Comparison of ENCODE assay signal across 1 cellular context in genomic region chr18:55862693-55863485, GRCh38.
TF ChIP-seq lines count a peak whose summit lies in the region.

No MANE protein-coding gene starts in this region.

TF ChIP-seq in IMR-90, 13 proteins besides CTCF, POLR2A, EP300 and RAD21 (continued from another document):
- TF ChIP-seq RCOR1 (IDR thresholded peaks at IDR 0.05; ENCODE audit: insufficient replicate concordance, low read length) = no peak
- TF ChIP-seq NFE2L2 (IDR thresholded peaks at IDR 0.05; ENCODE audit: low read depth, low read length) = no peak
- no peak for TF ChIP-seq RFX5 (IDR thresholded peaks at IDR 0.05; ENCODE audit: low read depth, low read length)
- TF ChIP-seq FOS (IDR thresholded peaks at IDR 0.05; ENCODE audit: low read depth, low read length) = no peak
- TF ChIP-seq BHLHE40 (IDR thresholded peaks at IDR 0.05; ENCODE audit: low read depth, low read length) = no peak
- TF ChIP-seq MAZ (IDR thresholded peaks at IDR 0.05; ENCODE audit: borderline replicate concordance, low read depth, low read length) = no peak
- TF ChIP-seq ELK1 (IDR thresholded peaks at IDR 0.05; ENCODE audit: borderline replicate concordance, low read depth, low read length) = no peak
